In genomic region chr14:22767323-22767589, GRCh38 we compare ENCODE assay signal across 7 cellular contexts. TPM values are rescaled to one million over a fixed set of nuclear protein-coding genes. Genes with fewer than 3 reads are reported as not detected.
DNase-seq lines count a peak whose midpoint lies in the region; ATAC-seq, FAIRE-seq and TF ChIP-seq lines count a peak whose summit lies in the region.

No MANE protein-coding gene starts in this region.

- H3K9ac ChIP-seq in GM23248 = peak overlapping the region; percentile 96

- H2AFZ ChIP-seq in GM23248 = peak overlapping the region; percentile 95

- H3K9me3 ChIP-seq in GM23248 (ENCODE audit: low read depth) = no peaks in the 10 kb centered on the region

- TF ChIP-seq CTCF in fibroblast of villous mesenchyme (IDR thresholded peaks at IDR 0.05; ENCODE audit: insufficient read depth, low read depth, low read length) = no peak

- no peaks in the 10 kb centered on the region for H4K20me1 ChIP-seq in GM23248 (ENCODE audit: insufficient read depth)

- FAIRE-seq in RCC 7860 (lab: Jason Lieb, UNC) = no peak

- DNase-seq in GM23248 = no peak
- DNase-seq in RCC 7860 (ENCODE audit: low spot score) = peak; percentile 16
- no peak for DNase-seq in fibroblast of villous mesenchyme (ENCODE audit: low read depth)
- no peak for DNase-seq in germinal center (ENCODE audit: low spot score)

- no peaks in the 10 kb centered on the region for H3K27me3 ChIP-seq in GM23248 (replicated peaks; ENCODE audit: insufficient read depth)

- H3K4me2 ChIP-seq in GM23248 (ENCODE audit: unreplicated experiment) = peak overlapping the region; percentile 93

- H3K4me3 ChIP-seq in GM23248 = peak overlapping the region; percentile 84
- peak overlapping the region; percentile 100 for H3K4me3 ChIP-seq in fibroblast of villous mesenchyme (ENCODE audit: low read depth, low read length)
- peak overlapping the region; percentile 61 to 97 (median 84) for H3K4me3 ChIP-seq in skin epidermis

- H3K9me2 ChIP-seq in GM23248 (ENCODE audit: insufficient read depth) = no peaks in the 10 kb centered on the region

- WGBS in GM23248 (ENCODE audit: low coverage in 1 of 2, low lambda C conversion rate in 2 of 2, missing lambda C conversion rate in 2 of 2), 2 experiments = 12 to 13% methylated on average over 6 of the region's 6 CpGs

- in situ Hi-C loops in GM23248 (cut with MboI) = loop anchor here (10.0 kb wide), 1 partner anchor 192 kb away; no protein-coding TSS in a partner anchor

- H3K79me2 ChIP-seq in GM23248 (ENCODE audit: insufficient read depth) = peaks cover 39% of the 10 kb centered on the region

- peaks cover 23% of the 10 kb centered on the region for H3K36me3 ChIP-seq in GM23248 (ENCODE audit: low read depth)

- H3K27ac ChIP-seq in GM23248 (peak overlapping the region; percentile 92), skin epidermis (peak overlapping the region in 20 of 21 experiments; percentile 52 to 93 (median 87))

- H3F3A ChIP-seq in GM23248 (ENCODE audit: insufficient read depth) = 0 out of 2 replicates have a peak, but pooled peaks cover 4% of the 10 kb centered on the region

- no peak for ATAC-seq in GM18502 (IDR thresholded peaks at IDR 0.05; ENCODE audit: poor library complexity, unreplicated experiment)
- ATAC-seq in GM18858 (IDR thresholded peaks at IDR 0.05; ENCODE audit: unreplicated experiment) = no peak

- peaks cover 9% of the 10 kb centered on the region; the same call in 1 of the 2 replicates for H3K4me1 ChIP-seq in GM23248 (ENCODE audit: insufficient read depth)

RNA-seq across cellular contexts. Expression of gene OXA1L, which starts 0.8 kb away (rescaled TPM):
- total RNA-seq in GM23248 (2014; rRNA removed; shearing (Covaris generic)) = 59.1 and 78.6 TPM in 2 replicates
- 48.1 and 48.8 TPM in 2 replicates for polyA plus RNA-seq in GM23248 (2016; fragmentation: Nextera tagmentation; extraction: Ambion mirVana)
- 37.6 and 45.7 TPM in 2 replicates for total RNA-seq in fibroblast of villous mesenchyme

RNA-seq across cellular contexts. Expression of gene SLC7A7, which starts 48.0 kb away (rescaled TPM):
- 0.65 and 0.89 TPM in 2 replicates for total RNA-seq in GM23248 (2014; rRNA removed; shearing (Covaris generic))
- 0.63 and 1.7 TPM in 2 replicates for polyA plus RNA-seq in GM23248 (2016; fragmentation: Nextera tagmentation; extraction: Ambion mirVana)
- total RNA-seq in fibroblast of villous mesenchyme = 3.9 and 5.5 TPM in 2 replicates
